Comparison of ENCODE assay signal across 21 cellular contexts in genomic region chr1:244904119-244904518, GRCh38.
"Had no signal": no experiment of that assay in that cellular context is flagged by ENCODE, and none has a peak within 500 bp of the region (broad histone marks: within the 10 kb centered on the region; RNA-seq: fewer than 3 reads in every experiment).

No MANE protein-coding gene starts in this region.

- H3K4me3 ChIP-seq: gastrocnemius medialis, heart right ventricle, pancreas, suprapubic skin, thyroid gland had no signal

- H3K27me3 Mint-ChIP-seq: progenitor cell of endocrine pancreas, type B pancreatic cell had no signal

- H3K9me3 ChIP-seq: gastrocnemius medialis, heart right ventricle, pancreas, suprapubic skin, thyroid gland had no signal

- H3K36me3 Mint-ChIP-seq: naive thymus-derived CD4-positive, alpha-beta T cell; type B pancreatic cell had no signal

- H3K27ac Mint-ChIP-seq: naive thymus-derived CD4-positive, alpha-beta T cell; progenitor cell of endocrine pancreas; type B pancreatic cell had no signal

- H3K27ac ChIP-seq: gastrocnemius medialis, heart right ventricle, pancreas, suprapubic skin, thyroid gland had no signal

- FAIRE-seq: endometrium, islet of Langerhans, pancreas, small intestine, urothelium cell line had no signal

- ATAC-seq: esophagus mucosa; gastrocnemius medialis; heart right ventricle; naive thymus-derived CD4-positive, alpha-beta T cell; pancreas; right cardiac atrium had no signal

- DNase-seq: effector memory CD4-positive, alpha-beta T cell; gastrocnemius medialis; heart right ventricle; hypothalamus; kidney glomerular epithelial cell; mammary epithelial cell; naive thymus-derived CD4-positive, alpha-beta T cell; nucleus accumbens; pancreas; right cardiac atrium; small intestine; stimulated activated CD4-positive, alpha-beta T cell treated with anti-CD3 and anti-CD28 coated beads, Interleukin-12 subunit alpha, Interleukin-12 subunit beta, amount 100 ng/mL, for 4 hours; stimulated activated naive CD4-positive, alpha-beta T cell; thyroid gland had no signal

- H3K4me3 Mint-ChIP-seq: type B pancreatic cell had no signal

- H3K36me3 ChIP-seq: gastrocnemius medialis, heart right ventricle, pancreas, suprapubic skin, thyroid gland had no signal

- H3K9me3 Mint-ChIP-seq: naive thymus-derived CD4-positive, alpha-beta T cell; type B pancreatic cell had no signal

- H3K4me1 ChIP-seq: heart right ventricle, pancreas, suprapubic skin, thyroid gland had no signal

- H3K27me3 ChIP-seq: gastrocnemius medialis, heart right ventricle, pancreas, suprapubic skin, thyroid gland had no signal
